29 cellular contexts compared by ENCODE assay signal in the genomic region with DNA sequence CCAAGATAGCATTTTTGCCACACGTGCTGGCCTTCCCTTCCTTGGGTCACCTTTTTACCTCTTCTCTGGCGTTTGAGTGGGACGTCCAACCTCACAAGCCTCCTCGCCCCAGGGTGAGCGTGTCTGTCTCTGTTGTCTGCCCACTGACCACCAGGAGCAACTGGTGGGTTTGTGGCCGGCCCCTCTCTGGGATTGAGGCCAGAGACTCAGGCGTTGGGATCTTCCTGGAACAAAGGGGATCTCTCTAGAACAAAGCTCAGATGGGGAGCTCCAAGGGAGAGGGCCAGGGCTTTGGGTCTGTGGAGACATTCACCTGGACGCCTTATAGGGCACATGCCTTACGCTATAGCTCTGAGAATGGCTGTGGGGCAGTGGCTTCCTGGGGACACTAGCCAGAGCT. TPM values are rescaled to one million over a fixed set of nuclear protein-coding genes. Genes with fewer than 3 reads are reported as not detected.
"Had no signal": no experiment of that assay in that cellular context is flagged by ENCODE, and none has a peak within 500 bp of the region (broad histone marks: within the 10 kb centered on the region; RNA-seq: fewer than 3 reads in every experiment).

No MANE protein-coding gene starts in this region.

- H2AFZ ChIP-seq: hepatocyte, parathyroid adenoma had no signal

- FAIRE-seq: endometrium, frontal cortex, islet of Langerhans had no signal

- H3K4me3 ChIP-seq: coronary artery, heart left ventricle, hepatocyte, left lung, smooth muscle cell, testis, tibial artery had no signal

- H3K79me2 ChIP-seq: hepatocyte, parathyroid adenoma had no signal

- H3K36me3 ChIP-seq: heart left ventricle had no signal

- H3K9ac ChIP-seq: parathyroid adenoma had no signal

- DNase-seq: dermis blood vessel endothelial cell; effector memory CD4-positive, alpha-beta T cell; heart left ventricle; left cardiac atrium; left lung; mesendoderm; naive thymus-derived CD8-positive, alpha-beta T cell; nephron progenitor cell; occipital lobe; stimulated activated CD4-positive, alpha-beta T cell treated with anti-CD3 and anti-CD28 coated beads, Interleukin-12 subunit alpha, Interleukin-12 subunit beta, amount 100 ng/mL, for 4 hours; stimulated activated CD4-positive, alpha-beta T cell treated with anti-CD3 and anti-CD28 coated beads, Interleukin-1b, Interleukin-23, amount 100 ng/mL, for 48 hours; stimulated activated CD4-positive, alpha-beta T cell treated with anti-CD3 and anti-CD28 coated beads, Interleukin-4, amount 100 ng/mL, for 1 hour; stimulated activated naive CD8-positive, alpha-beta T cell treated with anti-CD3 and anti-CD28 coated beads, Interleukin-15, Interleukin-2, amounts not matched to agents 100 U/mL and 50 U/mL, for 24 hours; testis; tibial artery had no signal

- H3K27me3 Mint-ChIP-seq: naive thymus-derived CD8-positive, alpha-beta T cell had no signal

- H3K4me2 ChIP-seq: hepatocyte, smooth muscle cell had no signal

- H3K4me1 Mint-ChIP-seq: stimulated activated effector memory CD8-positive, alpha-beta T cell treated with anti-CD3 and anti-CD28 coated beads, Interleukin-12 subunit alpha, Interleukin-12 subunit beta, amount 100 ng/mL, for 72 hours had no signal

- H3K36me3 Mint-ChIP-seq: naive thymus-derived CD8-positive, alpha-beta T cell; stimulated activated effector memory CD8-positive, alpha-beta T cell treated with anti-CD3 and anti-CD28 coated beads, Interleukin-12 subunit alpha, Interleukin-12 subunit beta, amount 100 ng/mL, for 72 hours; type B pancreatic cell had no signal

- H3K4me1 ChIP-seq: parathyroid adenoma had no signal

- H3K4me3 Mint-ChIP-seq: naive thymus-derived CD8-positive, alpha-beta T cell; nephron progenitor cell; stimulated activated effector memory CD8-positive, alpha-beta T cell treated with anti-CD3 and anti-CD28 coated beads, Interleukin-12 subunit alpha, Interleukin-12 subunit beta, amount 100 ng/mL, for 72 hours; type B pancreatic cell had no signal

- H3K9me3 ChIP-seq: heart left ventricle, left lung, testis, tibial artery had no signal

- H3K27ac Mint-ChIP-seq: nephron progenitor cell; progenitor cell of endocrine pancreas; stimulated activated effector memory CD8-positive, alpha-beta T cell treated with anti-CD3 and anti-CD28 coated beads, Interleukin-12 subunit alpha, Interleukin-12 subunit beta, amount 100 ng/mL, for 72 hours; type B pancreatic cell had no signal

- H3K27me3 ChIP-seq: testis had no signal

- H3K9me3 Mint-ChIP-seq: naive thymus-derived CD8-positive, alpha-beta T cell; nephron progenitor cell; stimulated activated effector memory CD8-positive, alpha-beta T cell treated with anti-CD3 and anti-CD28 coated beads, Interleukin-12 subunit alpha, Interleukin-12 subunit beta, amount 100 ng/mL, for 72 hours; type B pancreatic cell had no signal

- H3K27ac ChIP-seq: coronary artery, heart left ventricle, hepatocyte, left lung, parathyroid adenoma, testis, tibial artery had no signal

RNA-seq across cellular contexts. Expression of a gene that starts 17.4 kb away (rescaled TPM):
- total RNA-seq: dermis blood vessel endothelial cell; frontal cortex; glomerular endothelial cell; kidney epithelial cell; lung microvascular endothelial cell; myocyte; naive thymus-derived CD8-positive, alpha-beta T cell; occipital lobe had no signal
- polyA plus RNA-seq: naive thymus-derived CD8-positive, alpha-beta T cell had no signal
